8 cellular contexts compared by ENCODE assay signal in genomic region chr2:38748857-38749804, GRCh38. TPM values are rescaled to one million over a fixed set of nuclear protein-coding genes. Genes with fewer than 3 reads are reported as not detected.
DNase-seq lines count a peak whose midpoint lies in the region; ATAC-seq, FAIRE-seq and TF ChIP-seq lines count a peak whose summit lies in the region.

No MANE protein-coding gene starts in this region.

- dilution Hi-C loops in endothelial cell of umbilical vein (cut with MboI; ENCODE audit: extremely low pct_ligation_motif_present, low sequenced_read_pairs) = no loop called here

- H2AFZ ChIP-seq in OCI-LY3 (ENCODE audit: low read depth, low read length) (no peak overlapping the region), endothelial cell of umbilical vein (ENCODE audit: low read depth, low read length) (no peak overlapping the region)

- H3K36me3 ChIP-seq in ES-I3 (ENCODE audit: insufficient read depth, low read length) (peaks cover 57% of the 10 kb centered on the region), OCI-LY3 (replicated peaks; ENCODE audit: low read depth, low read length) (peaks cover 64% of the 10 kb centered on the region), endothelial cell of umbilical vein (ENCODE audit: control insufficient read depth in 2 of 2, extremely low read depth in 1 of 2, insufficient read depth in 2 of 2, low read length in 2 of 2) (peaks cover 19 to 43% of the 10 kb centered on the region in 2 experiments), pancreas (peaks cover 0 to 45% (median 42%) of the 10 kb centered on the region in 3 donors)

- no peaks in the 10 kb centered on the region for H3K9me3 ChIP-seq in ES-I3 (ENCODE audit: control insufficient read depth, insufficient read depth, low read length)
- H3K9me3 ChIP-seq in OCI-LY3 (ENCODE audit: insufficient read depth, low read length) = no peaks in the 10 kb centered on the region
- no peaks in the 10 kb centered on the region for H3K9me3 ChIP-seq in endothelial cell of umbilical vein (replicated peaks; ENCODE audit: control insufficient read depth, insufficient read depth, low read length)
- no peaks in the 10 kb centered on the region for H3K9me3 ChIP-seq in pancreas

- WGBS in pancreas, 2 donors = 49 to 56% methylated on average over 27 of the region's 27 CpGs

- BruUV-seq in endothelial cell of umbilical vein (replicated peaks; lab: Mats Ljungman, UMichigan) = no TSS peak

- H3K4me1 ChIP-seq in ES-I3 (ENCODE audit: insufficient read depth, low read length) (peaks cover 6% of the 10 kb centered on the region; the same call in 1 of the 2 replicates), OCI-LY3 (ENCODE audit: low read length) (peaks cover 44% of the 10 kb centered on the region), endothelial cell of umbilical vein (ENCODE audit: control insufficient read depth, extremely low read depth, insufficient read depth, low read length) (peaks cover 36% of the 10 kb centered on the region), pancreas (peaks cover 4 to 33% (median 33%) of the 10 kb centered on the region in 3 donors)

- peak; percentile 20 for TF ChIP-seq POLR2A in endothelial cell of umbilical vein (IDR thresholded peaks at IDR 0.05; ENCODE audit: low read depth, low read length)

- no peak for FAIRE-seq in endothelial cell of umbilical vein (lab: Jason Lieb, UNC)
- no peak for FAIRE-seq in pancreas (lab: Jason Lieb, UNC)

- peak overlapping the region; percentile 86 for H3K27ac ChIP-seq in OCI-LY3 (ENCODE audit: low read length)
- H3K27ac ChIP-seq in endothelial cell of umbilical vein (ENCODE audit: insufficient read depth, low read depth, low read length) = peak overlapping the region; percentile 85
- no peak overlapping the region for H3K27ac ChIP-seq in pancreas

- no peak for DNase-seq in endothelial cell of umbilical vein (ENCODE audit: low read depth, low spot score)
- DNase-seq in pancreas = no peak
- no peak for DNase-seq in NCI-H1930 (lab: John Stamatoyannopoulos, UW)
- DNase-seq in MV-4-11 (lab: John Stamatoyannopoulos, UW) = no peak
- no peak for DNase-seq in NCI-H2081 (lab: John Stamatoyannopoulos, UW)
- DNase-seq in NCI-H226 = no peak

- H3K79me2 ChIP-seq in OCI-LY3 (ENCODE audit: low read length) = peaks cover 79% of the 10 kb centered on the region
- H3K79me2 ChIP-seq in endothelial cell of umbilical vein (ENCODE audit: control insufficient read depth, insufficient read depth, low read length) = peaks cover 68% of the 10 kb centered on the region

- no peaks in the 10 kb centered on the region for H3K9me1 ChIP-seq in endothelial cell of umbilical vein (replicated peaks; ENCODE audit: control insufficient read depth, extremely low read depth, insufficient read depth, low read length)

- POLR2A ChIA-PET in endothelial cell of umbilical vein (lab: Charles Lee) = interaction anchor here (0.6 kb wide), 1 partner anchor 198 kb away, joined by 4 read pairs; no protein-coding TSS in a partner anchor

- H3K9ac ChIP-seq in ES-I3 (ENCODE audit: low read depth, low read length) (peak overlapping the region; percentile 88), OCI-LY3 (ENCODE audit: low read length) (peak overlapping the region; percentile 97), endothelial cell of umbilical vein (replicated peaks; ENCODE audit: extremely low read depth, insufficient read depth, low read length) (peak overlapping the region; percentile 96)

- CTCF ChIA-PET in endothelial cell of umbilical vein (lab: Charles Lee) = interaction anchor here (1.5 kb wide), 1 partner anchor 167 kb away, joined by 4 read pairs; no protein-coding TSS in a partner anchor

- H3K4me3 ChIP-seq in OCI-LY3 (ENCODE audit: low read length) (peak overlapping the region; percentile 92), endothelial cell of umbilical vein (replicated peaks in 1 of 3; ENCODE audit: insufficient read depth in 1 of 3, low read depth in 1 of 3, low read length in 3 of 3) (peak overlapping the region; percentile 54 to 92 (median 72)), pancreas (peak overlapping the region; percentile 46 to 82 (median 76))

- intact Hi-C loops in endothelial cell of umbilical vein (cut with micrococcal nuclease) = no loop called here
- intact Hi-C loops in pancreas (cut with DNase I) = no loop called here

- H4K20me1 ChIP-seq in OCI-LY3 (ENCODE audit: insufficient read depth, low read length) = peaks cover 61% of the 10 kb centered on the region
- H4K20me1 ChIP-seq in endothelial cell of umbilical vein (replicated peaks; ENCODE audit: control insufficient read depth, extremely low read depth, insufficient read depth, low read length) = peaks cover 17% of the 10 kb centered on the region

- no peak for ATAC-seq in pancreas

- H3K27me3 ChIP-seq in OCI-LY3 (ENCODE audit: low read depth, low read length) = no peaks in the 10 kb centered on the region
- H3K27me3 ChIP-seq in endothelial cell of umbilical vein (ENCODE audit: control insufficient read depth in 2 of 2, insufficient read depth in 2 of 2, low read length in 2 of 2) = no peaks in the 10 kb centered on the region
- H3K27me3 ChIP-seq in pancreas = no peaks in the 10 kb centered on the region

- TF ChIP-seq CTCF in OCI-LY3 (IDR thresholded peaks at IDR 0.05; ENCODE audit: low read depth, low read length) = no peak
- no peak for TF ChIP-seq CTCF in endothelial cell of umbilical vein (IDR thresholded peaks at IDR 0.05; ENCODE audit: extremely low read depth in 1 of 2, insufficient read depth in 1 of 2, low read depth in 1 of 2, low read length in 2 of 2)
- no peak for TF ChIP-seq CTCF in pancreas (IDR thresholded peaks at IDR 0.05)

- peak overlapping the region; percentile 95 for H3K4me2 ChIP-seq in OCI-LY3 (ENCODE audit: low read length)
- H3K4me2 ChIP-seq in endothelial cell of umbilical vein (ENCODE audit: insufficient read depth, low read length) = peak overlapping the region; percentile 96

TF ChIP-seq in endothelial cell of umbilical vein, 7 proteins besides CTCF, POLR2A, EP300 and RAD21:
- TF ChIP-seq EZH2 (IDR thresholded peaks at IDR 0.05; ENCODE audit: borderline replicate concordance, low read depth, low read length, severe bottlenecking) = no peak
- no peak for TF ChIP-seq MAX (IDR thresholded peaks at IDR 0.05; ENCODE audit: insufficient read depth, insufficient read length)
- no peak for TF ChIP-seq POLR2AphosphoS5 (IDR thresholded peaks at IDR 0.05; ENCODE audit: insufficient read depth, low read depth, low read length)
- TF ChIP-seq GATA2 (IDR thresholded peaks at IDR 0.05; ENCODE audit: insufficient read depth, insufficient read length, low read depth, low read length) = no peak
- no peak for TF ChIP-seq MYC (IDR thresholded peaks at IDR 0.05; ENCODE audit: low read depth, low read length)
- TF ChIP-seq JUN (IDR thresholded peaks at IDR 0.05; ENCODE audit: borderline replicate concordance, insufficient read depth, insufficient read length, low read depth) = no peak
- no peak for TF ChIP-seq FOS (IDR thresholded peaks at IDR 0.05; ENCODE audit: borderline replicate concordance, insufficient read depth, low read length)

RNA-seq across cellular contexts. Expression of gene SRSF7, which starts 2.0 kb away (rescaled TPM):
- total RNA-seq in endothelial cell of umbilical vein (202 and 204 TPM in 2 replicates), pancreas (10 to 100 TPM; 27.4 to 60.8 (median 39.9) TPM)
- polyA plus RNA-seq in endothelial cell of umbilical vein (118 and 165 TPM in 2 replicates), pancreas (100 to 1,000 TPM in 1 of 2 donors, 10 to 100 TPM in 1; 75.4 to 119 TPM)
- 208 and 225 TPM in 2 replicates for polyA plus RNA-seq in endothelial cell of umbilical vein (2011; cell fraction: cytosol; rRNA removed)
- 451 and 577 TPM in 2 replicates for polyA plus RNA-seq in endothelial cell of umbilical vein (2011; cell fraction: nucleus; rRNA removed)
- 172 and 242 TPM in 2 replicates for polyA plus RNA-seq in endothelial cell of umbilical vein (2012)
- 217 and 224 TPM in 2 replicates for polyA minus RNA-seq in endothelial cell of umbilical vein
- polyA minus RNA-seq in endothelial cell of umbilical vein (2011; cell fraction: cytosol; rRNA and poly(A)+ RNA removed) = 122 TPM
- polyA minus RNA-seq in endothelial cell of umbilical vein (2011; cell fraction: nucleus; rRNA and poly(A)+ RNA removed) = 123 and 148 TPM in 2 replicates

RNA-seq across cellular contexts. Expression of gene GEMIN6, which starts 28.9 kb away (rescaled TPM):
- total RNA-seq in endothelial cell of umbilical vein (14.4 and 19.7 TPM in 2 replicates), pancreas (1 to 10 TPM; 2.8 to 7.2 (median 5.3) TPM)
- polyA plus RNA-seq in endothelial cell of umbilical vein (4.7 and 6.0 TPM in 2 replicates), pancreas (1 to 10 TPM; 3.7 to 6.0 TPM)
- 7.6 and 9.4 TPM in 2 replicates for polyA plus RNA-seq in endothelial cell of umbilical vein (2011; cell fraction: cytosol; rRNA removed)
- polyA plus RNA-seq in endothelial cell of umbilical vein (2011; cell fraction: nucleus; rRNA removed) = 3.3 and 3.8 TPM in 2 replicates
- polyA plus RNA-seq in endothelial cell of umbilical vein (2012) = 14.1 and 17.9 TPM in 2 replicates
- polyA minus RNA-seq in endothelial cell of umbilical vein = 3.1 and 3.8 TPM in 2 replicates
- polyA minus RNA-seq in endothelial cell of umbilical vein (2011; cell fraction: cytosol; rRNA and poly(A)+ RNA removed) = 9.8 TPM
- 0.72 and 1.1 TPM in 2 replicates for polyA minus RNA-seq in endothelial cell of umbilical vein (2011; cell fraction: nucleus; rRNA and poly(A)+ RNA removed)

Comparison
In these comparisons a context has a peak if more than half of its experiments do, and no peak if none do; other contexts are left out.
1. H3K27ac ChIP-seq: peak in OCI-LY3 (single experiment) and endothelial cell of umbilical vein (single experiment); none in pancreas (0 of 4).
2. Peak in every context shown above with its lines, with median percentiles within 50 percentile points of each other: H3K9ac ChIP-seq and H3K4me3 ChIP-seq.